In the genomic region with DNA sequence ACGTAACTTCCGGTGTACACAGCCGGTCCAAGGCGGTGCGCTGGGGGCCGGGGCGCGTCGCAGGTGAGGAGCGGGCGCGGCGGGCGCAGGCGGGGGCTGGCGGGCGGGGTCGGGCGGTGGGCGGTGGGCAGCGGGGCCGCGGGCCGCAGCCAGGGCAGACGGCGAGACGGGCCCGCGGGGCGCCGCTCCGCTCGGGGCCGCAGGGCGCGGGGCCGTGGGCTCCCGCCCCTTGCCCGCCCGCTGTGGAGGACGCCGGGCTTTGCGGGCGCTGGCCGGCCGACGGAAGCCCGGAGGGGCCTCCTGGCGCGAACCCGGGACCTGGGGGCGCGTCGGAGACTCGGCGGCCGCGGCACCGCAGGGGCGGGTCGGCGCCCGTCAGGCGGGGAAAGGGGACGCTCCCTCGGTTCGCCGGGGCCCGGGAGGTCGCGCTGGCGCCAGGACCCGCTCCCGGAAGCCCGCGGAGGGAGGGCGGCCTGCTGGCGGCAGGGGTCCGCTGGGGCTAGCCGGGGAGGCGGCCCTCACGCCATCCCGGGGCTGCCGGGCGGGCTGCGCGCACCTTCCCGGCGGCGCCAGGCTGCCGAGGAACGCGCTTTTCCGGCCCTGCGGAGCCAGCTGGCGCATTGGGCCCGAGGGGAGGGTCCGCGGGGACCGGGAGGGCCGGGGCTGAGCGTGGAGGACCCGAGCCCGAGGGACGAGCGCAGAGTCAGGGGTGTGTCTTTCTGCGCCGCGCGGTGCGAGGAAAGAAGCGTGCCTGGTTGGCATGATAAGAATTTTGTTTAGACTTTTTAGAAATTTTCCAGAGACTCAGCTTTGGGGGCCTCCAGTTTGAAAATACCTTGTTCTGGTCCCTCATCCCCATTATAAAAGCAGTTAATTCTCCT, we compare ENCODE assay signal across 8 cellular contexts. TPM values are rescaled to one million over a fixed set of nuclear protein-coding genes. Genes with fewer than 3 reads are reported as not detected.
A peak's percentile ranks its signal among the peaks of the same experiment; 100 is the strongest.
DNase-seq lines count a peak whose midpoint lies in the region; ATAC-seq lines count a peak whose summit lies in the region.

Gene GARRE1 (plus strand): TSS at position 3 of the 881 bp plus-strand sequence. CDS start 45,920 bp downstream, outside the sequence.

- intact Hi-C loops in cardiac septum (cut with DNase I) (no loop called here), posterior vena cava (cut with DNase I) (no loop called here)

- ATAC-seq in GM19043 (IDR thresholded peaks at IDR 0.05; ENCODE audit: low read depth, unreplicated experiment) (peak; percentile 89), HG03159 (IDR thresholded peaks at IDR 0.05; ENCODE audit: unreplicated experiment) (peak; percentile 88)

- H3K36me3 Mint-ChIP-seq in activated naive CD8-positive, alpha-beta T cell: peaks cover 4% of the 10 kb centered on the region

- peak; percentile 22 for DNase-seq in Ammon's horn (ENCODE audit: low spot score)
- DNase-seq in RKO (ENCODE audit: low spot score): peak; percentile 51
- no peak for DNase-seq in cardiac septum (ENCODE audit: low spot score)
- no peak for DNase-seq in posterior vena cava (ENCODE audit: low spot score)
- no peak for DNase-seq in NCI-H2081 treated with DMSO at 0.1 percent for 48 hours (lab: John Stamatoyannopoulos, UW)

- peaks cover 35% of the 10 kb centered on the region for H3K4me1 Mint-ChIP-seq in activated naive CD8-positive, alpha-beta T cell (ENCODE audit: low read depth)

- H3K27ac Mint-ChIP-seq in activated naive CD8-positive, alpha-beta T cell: peak within 1 kb of the TSS; percentile 92

- no peaks in the 10 kb centered on the region for H3K9me3 Mint-ChIP-seq in activated naive CD8-positive, alpha-beta T cell (ENCODE audit: low read depth)

- H3K27me3 Mint-ChIP-seq in activated naive CD8-positive, alpha-beta T cell: no peaks in the 10 kb centered on the region

- H3K4me3 Mint-ChIP-seq in activated naive CD8-positive, alpha-beta T cell: peak within 1 kb of the TSS; percentile 99

RNA-seq across cellular contexts. Expression of gene GARRE1, which starts in this region (rescaled TPM):
- total RNA-seq in cardiac septum (26.7 TPM), posterior vena cava (10 to 100 TPM; 23.3 to 31.1 TPM)

Comparison
In these comparisons a context has a peak if more than half of its experiments do, and no peak if none do; other contexts are left out.
1. DNase-seq: peak in Ammon's horn (single experiment) and RKO (single experiment); none in cardiac septum (single experiment), posterior vena cava (single experiment) and NCI-H2081 treated with DMSO at 0.1 percent for 48 hours (single experiment).